Comparison of ENCODE assay signal across 32 cellular contexts in genomic region chr22:30502911-30503310, GRCh38. TPM values are rescaled to one million over a fixed set of nuclear protein-coding genes. Genes with fewer than 3 reads are reported as not detected.
"Had no signal": no experiment of that assay in that cellular context is flagged by ENCODE, and none has a peak within 500 bp of the region (broad histone marks: within the 10 kb centered on the region; RNA-seq: fewer than 3 reads in every experiment).

No MANE protein-coding gene starts in this region.

- H3K9me3 ChIP-seq: ascending aorta had no signal

- FAIRE-seq: TTC549 had no signal

- H3K4me1 ChIP-seq: ascending aorta had no signal

- H3K4me3 ChIP-seq: ascending aorta had no signal

- DNase-seq: activated B cell treated with CpG ODN at 0.5 μM for 24 hours; activated CD4-positive, alpha-beta memory T cell treated with anti-CD3 and anti-CD28 coated beads for 36 hours; activated CD4-positive, alpha-beta T cell treated with anti-CD3 and anti-CD28 coated beads for 4 hours; activated CD4-positive, alpha-beta T cell treated with anti-CD3 and anti-CD28 coated beads, Interleukin-2, amount 10 ng/mL, durations not matched to agents 24 days and 14 days; activated CD4-positive, alpha-beta T cell treated with anti-CD3 and anti-CD28 coated beads, Interleukin-2, amount 50 U/mL, for 1 hour; activated CD4-positive, alpha-beta T cell treated with anti-CD3 and anti-CD28 coated beads, Interleukin-2, amount 50 U/mL, for 4 hours; activated CD4-positive, CD25-positive, alpha-beta regulatory T cell treated with anti-CD3 and anti-CD28 coated beads, Interleukin-2, amount 50 U/mL, for 72 hours; activated CD8-positive, alpha-beta memory T cell treated with anti-CD3 and anti-CD28 coated beads, Interleukin-2, amount 50 U/mL, for 4 hours; activated CD8-positive, alpha-beta T cell treated with anti-CD3 and anti-CD28 coated beads for 36 hours; activated effector memory CD4-positive, alpha-beta T cell treated with Interleukin-2 at 50 U/mL for 16 hours; activated gamma-delta T cell; activated naive CD4-positive, alpha-beta T cell treated with anti-CD3 and anti-CD28 coated beads, Interleukin-2, amount 10 ng/mL, durations not matched to agents 7 days and 5 days; activated naive CD4-positive, alpha-beta T cell treated with Interleukin-2 at 50 U/mL for 16 hours; activated naive CD8-positive, alpha-beta T cell treated with anti-CD3 and anti-CD28 coated beads, Interleukin-2, amount 10 ng/mL, durations not matched to agents 7 days and 5 days; activated naive CD8-positive, alpha-beta T cell treated with anti-CD3 and anti-CD28 coated beads, Interleukin-2, amount 50 U/mL, for 24 hours; activated T-cell treated with anti-CD3 and anti-CD28 coated beads for 4 hours; activated T-cell treated with anti-CD3 and anti-CD28 coated beads, Interleukin-2, amount 50 U/mL, for 24 hours; activated T-cell treated with anti-CD3 and anti-CD28 coated beads, Interleukin-2, amount 50 U/mL, for 48 hours; amygdala; anterior cingulate cortex; central memory CD4-positive, alpha-beta T cell; T-helper 1 cell; T-helper 2 cell; T-helper 9 cell had no signal

- ATAC-seq: activated CD8-positive, alpha-beta T cell treated with anti-CD3 and anti-CD28 coated beads for 36 hours; activated naive CD8-positive, alpha-beta T cell treated with anti-CD3 and anti-CD28 coated beads, Interleukin-2, amount 50 U/mL, for 24 hours had no signal

- H3K27me3 ChIP-seq: ascending aorta had no signal

- H3K36me3 ChIP-seq: ascending aorta had no signal

- H3K27ac ChIP-seq: ascending aorta, VCaP had no signal

RNA-seq across cellular contexts. Expression of gene SEC14L4, which starts 2.6 kb away (rescaled TPM):
- total RNA-seq: activated B cell treated with CpG ODN at 0.5 μM for 24 hours; activated CD4-positive, alpha-beta memory T cell treated with anti-CD3 and anti-CD28 coated beads for 36 hours; activated CD4-positive, alpha-beta T cell treated with anti-CD3 and anti-CD28 coated beads, Interleukin-2, amount 10 ng/mL, durations not matched to agents 24 days and 14 days; activated CD8-positive, alpha-beta memory T cell treated with anti-CD3 and anti-CD28 coated beads for 36 hours; activated CD8-positive, alpha-beta T cell treated with anti-CD3 and anti-CD28 coated beads for 36 hours; activated naive CD8-positive, alpha-beta T cell treated with anti-CD3 and anti-CD28 coated beads, Interleukin-2, amount 10 ng/mL, durations not matched to agents 7 days and 5 days; activated T-helper 2 cell treated with anti-CD3 and anti-CD28 coated beads, Interferon-gamma antibody, Interleukin-2, Interleukin-4, amounts not matched to agents 10 μg/mL and 5 μg/mL and 100 μg/mL, durations not matched to agents 14 hours and 24 hours and 36 hours; ascending aorta had no signal

RNA-seq across cellular contexts. Expression of gene SEC14L3, which starts 31.1 kb away (rescaled TPM):
- total RNA-seq: activated B cell treated with CpG ODN at 0.5 μM for 24 hours; activated CD4-positive, alpha-beta memory T cell treated with anti-CD3 and anti-CD28 coated beads for 36 hours; activated CD4-positive, alpha-beta T cell treated with anti-CD3 and anti-CD28 coated beads, Interleukin-2, amount 10 ng/mL, durations not matched to agents 24 days and 14 days; activated CD8-positive, alpha-beta memory T cell treated with anti-CD3 and anti-CD28 coated beads for 36 hours; activated CD8-positive, alpha-beta T cell treated with anti-CD3 and anti-CD28 coated beads for 36 hours; activated naive CD8-positive, alpha-beta T cell treated with anti-CD3 and anti-CD28 coated beads, Interleukin-2, amount 10 ng/mL, durations not matched to agents 7 days and 5 days; activated T-helper 2 cell treated with anti-CD3 and anti-CD28 coated beads, Interferon-gamma antibody, Interleukin-2, Interleukin-4, amounts not matched to agents 10 μg/mL and 5 μg/mL and 100 μg/mL, durations not matched to agents 14 hours and 24 hours and 36 hours; ascending aorta; cardiac septum; cerebellum had no signal
- polyA plus RNA-seq: adipose tissue had no signal

RNA-seq across cellular contexts. Expression of gene SEC14L6, which starts 43.6 kb away (rescaled TPM):
- total RNA-seq: activated B cell treated with CpG ODN at 0.5 μM for 24 hours; activated CD4-positive, alpha-beta T cell treated with anti-CD3 and anti-CD28 coated beads, Interleukin-2, amount 10 ng/mL, durations not matched to agents 24 days and 14 days; activated CD8-positive, alpha-beta memory T cell treated with anti-CD3 and anti-CD28 coated beads for 36 hours; activated CD8-positive, alpha-beta T cell treated with anti-CD3 and anti-CD28 coated beads for 36 hours; activated T-helper 2 cell treated with anti-CD3 and anti-CD28 coated beads, Interferon-gamma antibody, Interleukin-2, Interleukin-4, amounts not matched to agents 10 μg/mL and 5 μg/mL and 100 μg/mL, durations not matched to agents 14 hours and 24 hours and 36 hours; ascending aorta had no signal
